ENCODE assay signal across 8 cellular contexts in genomic region chr19:43465468-43466120, GRCh38. TPM values are rescaled to one million over a fixed set of nuclear protein-coding genes. Genes with fewer than 3 reads are reported as not detected.
DNase-seq lines count a peak whose midpoint lies in the region; TF ChIP-seq lines count a peak whose summit lies in the region.

Gene LYPD3 (minus strand): TSS chr19:43465608. CDS start chr19:43465571, 37 bp downstream.

- H3K36me3 Mint-ChIP-seq in T-helper 2 cell treated with Interferon-gamma antibody and Interleukin-4, amounts not matched to agents 5 μg/mL and 100 μg/mL, for 36 hours (ENCODE audit: low read depth): no peaks in the 10 kb centered on the region
- peaks cover 10% of the 10 kb centered on the region for H3K36me3 Mint-ChIP-seq in activated naive CD8-positive, alpha-beta T cell treated with anti-CD3 and anti-CD28 coated beads for 36 hours

- H3K9me3 ChIP-seq in suprapubic skin: no peaks in the 10 kb centered on the region

- H3K27me3 Mint-ChIP-seq in T-helper 2 cell treated with Interferon-gamma antibody and Interleukin-4, amounts not matched to agents 5 μg/mL and 100 μg/mL, for 36 hours (ENCODE audit: low read depth): no peaks in the 10 kb centered on the region
- no peaks in the 10 kb centered on the region for H3K27me3 Mint-ChIP-seq in activated naive CD8-positive, alpha-beta T cell treated with anti-CD3 and anti-CD28 coated beads for 36 hours

- peak within 1 kb of the TSS; percentile 96 for H3K27ac Mint-ChIP-seq in T-helper 2 cell treated with Interferon-gamma antibody and Interleukin-4, amounts not matched to agents 5 μg/mL and 100 μg/mL, for 36 hours
- H3K27ac Mint-ChIP-seq in activated naive CD8-positive, alpha-beta T cell treated with anti-CD3 and anti-CD28 coated beads for 36 hours: peak within 1 kb of the TSS; percentile 71

- H3K36me3 ChIP-seq in suprapubic skin: peaks cover 9% of the 10 kb centered on the region

- H3K4me1 ChIP-seq in suprapubic skin: peaks cover 68% of the 10 kb centered on the region

- peak within 1 kb of the TSS; percentile 92 for H3K4me3 Mint-ChIP-seq in T-helper 2 cell treated with Interferon-gamma antibody and Interleukin-4, amounts not matched to agents 5 μg/mL and 100 μg/mL, for 36 hours
- H3K4me3 Mint-ChIP-seq in activated naive CD8-positive, alpha-beta T cell treated with anti-CD3 and anti-CD28 coated beads for 36 hours: peak within 1 kb of the TSS; percentile 87

- TF ChIP-seq POLR2A in suprapubic skin (IDR thresholded peaks at IDR 0.05): peak in 1 of 2 donors; percentile 45

- peak within 1 kb of the TSS; percentile 56 for H3K4me3 ChIP-seq in suprapubic skin

- no peak for DNase-seq in T-helper 2 cell treated with Interferon-gamma antibody and Interleukin-4, amounts not matched to agents 5 μg/mL and 100 μg/mL, for 36 hours (ENCODE audit: low spot score)
- DNase-seq in T-helper 2 cell (no peak), iPS-NIHi7 (ENCODE audit: extremely low spot score) (peak; percentile 72), suprapubic skin (ENCODE audit: low spot score in 2 of 2) (peak; percentile 86 to 88), OCI-M1 (lab: John Stamatoyannopoulos, UW) (no peak), SKM-1 (lab: John Stamatoyannopoulos, UW; ENCODE audit: unreplicated experiment) (no peak), NCI-H1436 treated with DMSO at 0.1 percent for 48 hours (lab: John Stamatoyannopoulos, UW) (no peak)
- no peak for DNase-seq in activated naive CD8-positive, alpha-beta T cell treated with anti-CD3 and anti-CD28 coated beads for 36 hours

- no peaks in the 10 kb centered on the region for H3K27me3 ChIP-seq in suprapubic skin

- WGBS in suprapubic skin: 29% methylated on average over 24 of the region's 24 CpGs

- no peaks in the 10 kb centered on the region for H3K9me3 Mint-ChIP-seq in T-helper 2 cell treated with Interferon-gamma antibody and Interleukin-4, amounts not matched to agents 5 μg/mL and 100 μg/mL, for 36 hours
- no peaks in the 10 kb centered on the region for H3K9me3 Mint-ChIP-seq in activated naive CD8-positive, alpha-beta T cell treated with anti-CD3 and anti-CD28 coated beads for 36 hours

- no peak for TF ChIP-seq EP300 in suprapubic skin (IDR thresholded peaks at IDR 0.05)

- H3K4me1 Mint-ChIP-seq in T-helper 2 cell treated with Interferon-gamma antibody and Interleukin-4, amounts not matched to agents 5 μg/mL and 100 μg/mL, for 36 hours (ENCODE audit: low read depth): peaks cover 40% of the 10 kb centered on the region
- peaks cover 53% of the 10 kb centered on the region for H3K4me1 Mint-ChIP-seq in activated naive CD8-positive, alpha-beta T cell treated with anti-CD3 and anti-CD28 coated beads for 36 hours

- peak within 1 kb of the TSS; percentile 88 for H3K27ac ChIP-seq in suprapubic skin

- TF ChIP-seq CTCF in suprapubic skin (IDR thresholded peaks at IDR 0.05): no peak

RNA-seq across cellular contexts. Expression of gene LYPD3, which starts in this region (rescaled TPM):
- total RNA-seq in activated naive CD8-positive, alpha-beta T cell treated with anti-CD3 and anti-CD28 coated beads for 36 hours: 1 to 10 TPM; 5.2 to 5.3 TPM
- total RNA-seq in suprapubic skin: 100 to 1,000 TPM; 185 to 612 (median 483) TPM

Comparison
In these comparisons a context has a peak if more than half of its experiments do, and no peak if none do; other contexts are left out.
1. RNA of gene LYPD3 (total RNA-seq): 185 to 612 TPM in suprapubic skin; 5.2 to 5.3 TPM in activated naive CD8-positive, alpha-beta T cell treated with anti-CD3 and anti-CD28 coated beads for 36 hours; every median in the first group is over 10 times any median in the second.
2. DNase-seq: peak in iPS-NIHi7 (single experiment) and suprapubic skin (2 of 2); none in T-helper 2 cell treated with Interferon-gamma antibody and Interleukin-4, amounts not matched to agents 5 μg/mL and 100 μg/mL, for 36 hours (single experiment), T-helper 2 cell (0 of 5), activated naive CD8-positive, alpha-beta T cell treated with anti-CD3 and anti-CD28 coated beads for 36 hours (single experiment), OCI-M1 (single experiment), SKM-1 (single experiment) and NCI-H1436 treated with DMSO at 0.1 percent for 48 hours (single experiment).